17 cellular contexts compared by ENCODE assay signal in genomic region chr1:25620701-25621350, GRCh38. TPM values are rescaled to one million over a fixed set of nuclear protein-coding genes. Genes with fewer than 3 reads are reported as not detected.
A peak's percentile ranks its signal among the peaks of the same experiment; 100 is the strongest.
DNase-seq lines count a peak whose midpoint lies in the region; ATAC-seq and TF ChIP-seq lines count a peak whose summit lies in the region.
"Had no signal": no experiment of that assay in that cellular context is flagged by ENCODE, and none has a peak within 500 bp of the region (broad histone marks: within the 10 kb centered on the region; RNA-seq: fewer than 3 reads in every experiment).

No MANE protein-coding gene starts in this region.

- no peak overlapping the region for H2BK15ac ChIP-seq in neuronal stem cell (ENCODE audit: low read length)

- DNase-seq in activated CD4-positive, alpha-beta T cell treated with anti-CD3 and anti-CD28 coated beads, Interleukin-2, amount 10 ng/mL, durations not matched to agents 7 days and 5 days, result no peak
- DNase-seq in activated CD4-positive, alpha-beta T cell treated with anti-CD3 and anti-CD28 coated beads for 1 hour, result no peak
- DNase-seq in T-helper 17 cell (no peak), coronary artery (ENCODE audit: low spot score) (no peak), middle frontal gyrus (ENCODE audit: extremely low spot score, low spot score) (no peak), neuronal stem cell (ENCODE audit: low spot score) (no peak), GM10266 (ENCODE audit: extremely low spot score) (no peak)
- DNase-seq: activated CD4-positive, CD25-positive, alpha-beta regulatory T cell; activated gamma-delta T cell; central memory CD4-positive, alpha-beta T cell; DMS 273 treated with DMSO at 0.1 percent for 48 hours; H7; NCI-H1105 treated with DMSO at 0.1 percent for 48 hours; NCI-H446 had no signal

- H3K4me3 ChIP-seq in coronary artery, result peak overlapping the region; percentile 82
- peak overlapping the region; percentile 34 for H3K4me3 ChIP-seq in parathyroid adenoma (ENCODE audit: low read depth, low read length)
- H3K4me3 ChIP-seq in neuronal stem cell (ENCODE audit: low read length in 2 of 2), result no peak overlapping the region

- no peaks in the 10 kb centered on the region for H3K9me3 Mint-ChIP-seq in activated CD4-positive, alpha-beta T cell treated with anti-CD3 and anti-CD28 coated beads, Interleukin-2, amount 10 ng/mL, durations not matched to agents 7 days and 5 days

- H4K91ac ChIP-seq in neuronal stem cell (ENCODE audit: low read depth, low read length, poor library complexity), result no peak overlapping the region

- H3K4me1 ChIP-seq in parathyroid adenoma, result no peaks in the 10 kb centered on the region
- peaks cover 11 to 24% of the 10 kb centered on the region in 2 donors for H3K4me1 ChIP-seq in neuronal stem cell (ENCODE audit: control insufficient read depth in 2 of 2, insufficient read depth in 1 of 2, low read depth in 1 of 2, low read length in 2 of 2)

- H3K4me2 ChIP-seq in parathyroid adenoma (ENCODE audit: low read length) (peak overlapping the region; percentile 82), neuronal stem cell (ENCODE audit: insufficient read depth, low read length, poor library complexity, severe bottlenecking) (no peak overlapping the region)

- H3K36me3 Mint-ChIP-seq in activated CD4-positive, alpha-beta T cell treated with anti-CD3 and anti-CD28 coated beads, Interleukin-2, amount 10 ng/mL, durations not matched to agents 7 days and 5 days (ENCODE audit: low read depth), result peaks cover 52% of the 10 kb centered on the region
- peaks cover 2% of the 10 kb centered on the region for H3K36me3 Mint-ChIP-seq in T-helper 17 cell (ENCODE audit: low read depth)

- H3K14ac ChIP-seq in neuronal stem cell (ENCODE audit: low read length), result no peak overlapping the region

- H2AFZ ChIP-seq in parathyroid adenoma (no peak overlapping the region), neuronal stem cell (ENCODE audit: low read length) (no peak overlapping the region)

- CTCF ChIA-PET in activated CD4-positive, alpha-beta T cell treated with anti-CD3 and anti-CD28 coated beads, Interleukin-2, amount 10 ng/mL, durations not matched to agents 7 days and 5 days (lab: Charles Lee), result interaction anchor here (0.6 to 0.7 kb wide), 2 partner anchors 11 to 173 kb away, joined by 4 to 5 read pairs; no protein-coding TSS in a partner anchor

- H3K4me1 Mint-ChIP-seq in activated CD4-positive, alpha-beta T cell treated with anti-CD3 and anti-CD28 coated beads, Interleukin-2, amount 10 ng/mL, durations not matched to agents 7 days and 5 days, result peaks cover 71% of the 10 kb centered on the region
- peaks cover 67% of the 10 kb centered on the region for H3K4me1 Mint-ChIP-seq in T-helper 17 cell

- H3K9ac ChIP-seq in parathyroid adenoma, result no peak overlapping the region
- H3K9ac ChIP-seq in neuronal stem cell (ENCODE audit: low read depth, low read length, poor library complexity), result no peak overlapping the region

- H4K8ac ChIP-seq in neuronal stem cell (ENCODE audit: low read depth, low read length), result no peak overlapping the region

- H3K4ac ChIP-seq in neuronal stem cell (ENCODE audit: low read length), result no peak overlapping the region

- no CpG with 5 or more reads among the region's 4 CpGs for WGBS in neuronal stem cell (ENCODE audit: extremely low coverage in 2 of 2, insufficient read length in 2 of 2, insufficient replicate concordance in 1 of 2), 2 donors

- no peak overlapping the region for H2BK5ac ChIP-seq in neuronal stem cell (ENCODE audit: low read length)

- H3K27me3 Mint-ChIP-seq in activated CD4-positive, alpha-beta T cell treated with anti-CD3 and anti-CD28 coated beads, Interleukin-2, amount 10 ng/mL, durations not matched to agents 7 days and 5 days, result peaks cover 11% of the 10 kb centered on the region
- H3K27me3 Mint-ChIP-seq in T-helper 17 cell, result no peaks in the 10 kb centered on the region

- H3K36me3 ChIP-seq in parathyroid adenoma (ENCODE audit: control insufficient read depth, insufficient read depth, low read length) (no peaks in the 10 kb centered on the region), neuronal stem cell (replicated peaks in 1 of 2; ENCODE audit: control insufficient read depth in 2 of 2, insufficient read depth in 2 of 2, low read length in 2 of 2) (no peaks in the 10 kb centered on the region)
- H3K36me3 ChIP-seq: esophagus muscularis mucosa, neutrophil had no signal

- no peak for ATAC-seq in T-helper 17 cell

- no peak overlapping the region for H2BK12ac ChIP-seq in neuronal stem cell (ENCODE audit: low read length)

- no peaks in the 10 kb centered on the region for H3K79me2 ChIP-seq in parathyroid adenoma

- TF ChIP-seq CTCF in coronary artery (IDR thresholded peaks at IDR 0.05) (no peak), parathyroid adenoma (IDR thresholded peaks at IDR 0.05) (no peak), GM10266 (IDR thresholded peaks at IDR 0.05; ENCODE audit: control insufficient read depth, insufficient read depth, low read depth, missing control alignments) (no peak)

- H3K27ac Mint-ChIP-seq in activated CD4-positive, alpha-beta T cell treated with anti-CD3 and anti-CD28 coated beads, Interleukin-2, amount 10 ng/mL, durations not matched to agents 7 days and 5 days, result peak overlapping the region; percentile 74
- H3K27ac Mint-ChIP-seq in T-helper 17 cell, result peak overlapping the region; percentile 95

- H3K23ac ChIP-seq in neuronal stem cell (ENCODE audit: low read depth, low read length, poor library complexity), result no peak overlapping the region

- H3K9me3 ChIP-seq in T-helper 17 cell (ENCODE audit: control insufficient read depth, low read length, poor library complexity, severe bottlenecking) (no peaks in the 10 kb centered on the region), parathyroid adenoma (ENCODE audit: control insufficient read depth, low read length) (no peaks in the 10 kb centered on the region), neuronal stem cell (replicated peaks in 1 of 2; ENCODE audit: control insufficient read depth in 2 of 2, insufficient read depth in 1 of 2, low read depth in 1 of 2, low read length in 2 of 2) (peaks cover 0 to 4% of the 10 kb centered on the region in 2 donors)
- H3K9me3 ChIP-seq: esophagus muscularis mucosa, neutrophil had no signal

- no peak overlapping the region for H2AK5ac ChIP-seq in neuronal stem cell (ENCODE audit: low read depth, low read length)

- POLR2A ChIA-PET in activated CD4-positive, alpha-beta T cell treated with anti-CD3 and anti-CD28 coated beads, Interleukin-2, amount 10 ng/mL, durations not matched to agents 7 days and 5 days (lab: Charles Lee), result interaction anchor here (1.2 to 1.3 kb wide), 2 partner anchors 11 to 22 kb away, joined by 3 to 4 read pairs; no protein-coding TSS in a partner anchor

- H3K79me1 ChIP-seq in neuronal stem cell (ENCODE audit: low read depth, low read length), result no peaks in the 10 kb centered on the region

- H3K27me3 ChIP-seq in parathyroid adenoma (ENCODE audit: control insufficient read depth, insufficient read depth, low read length) (no peaks in the 10 kb centered on the region), neuronal stem cell (ENCODE audit: control insufficient read depth in 3 of 3, insufficient read depth in 3 of 3, low read depth in 1 of 3, low read length in 3 of 3) (peaks cover 0 to 12% (median 2%) of the 10 kb centered on the region in 3 experiments)
- H3K27me3 ChIP-seq: esophagus muscularis mucosa had no signal

- H3K27ac ChIP-seq in coronary artery (peak overlapping the region in 1 of 2 donors; percentile 9), parathyroid adenoma (no peak overlapping the region), neuronal stem cell (replicated peaks; ENCODE audit: low read length) (no peak overlapping the region)
- H3K27ac ChIP-seq: neutrophil had no signal

- H3K4me3 Mint-ChIP-seq in activated CD4-positive, alpha-beta T cell treated with anti-CD3 and anti-CD28 coated beads, Interleukin-2, amount 10 ng/mL, durations not matched to agents 7 days and 5 days, result peak overlapping the region; percentile 98
- H3K4me3 Mint-ChIP-seq in T-helper 17 cell, result peak overlapping the region; percentile 96

- no peak overlapping the region for H2BK120ac ChIP-seq in neuronal stem cell (ENCODE audit: low read depth, low read length)

- no peak overlapping the region for H3K18ac ChIP-seq in neuronal stem cell (ENCODE audit: low read length)

RNA-seq across cellular contexts. Expression of gene MAN1C1, which starts 4.2 kb away (rescaled TPM):
- total RNA-seq in activated CD4-positive, alpha-beta T cell treated with anti-CD3 and anti-CD28 coated beads, Interleukin-2, amount 10 ng/mL, durations not matched to agents 7 days and 5 days, result 10 to 100 TPM; 28.9 to 31.1 TPM
- 10 to 100 TPM; 16.9 to 27.3 TPM for total RNA-seq in T-helper 17 cell
- 7.3 TPM for polyA plus RNA-seq in neuronal stem cell (2013, experiment 1 of 2)
- 7.1 TPM for polyA plus RNA-seq in neuronal stem cell (2013, experiment 2 of 2)

Comparison
In these comparisons a context has a peak if more than half of its experiments do, and no peak if none do; other contexts are left out.
1. H3K4me3 ChIP-seq: peak in coronary artery (single experiment) and parathyroid adenoma (single experiment); none in neuronal stem cell (0 of 2).